3 cellular contexts compared by ENCODE assay signal in genomic region chr17:42107124-42107523, GRCh38.
TF ChIP-seq lines count a peak whose summit lies in the region.

No MANE protein-coding gene starts in this region.

TF ChIP-seq in SK-N-SH, 30 proteins besides CTCF, POLR2A, EP300 and RAD21 (continues in another document):
- no peak for TF ChIP-seq RCOR1 (IDR thresholded peaks at IDR 0.05; ENCODE audit: low read length)
- TF ChIP-seq USF2 (IDR thresholded peaks at IDR 0.05; ENCODE audit: borderline replicate concordance, low read depth, low read length) = no peak
- no peak for TF ChIP-seq MXI1 (IDR thresholded peaks at IDR 0.05; ENCODE audit: low read depth, low read length)
- TF ChIP-seq EZH2phosphoT487 (IDR thresholded peaks at IDR 0.05; ENCODE audit: borderline replicate concordance, low read depth) = no peak
- TF ChIP-seq PBX3 (IDR thresholded peaks at IDR 0.05) = no peak
- no peak for TF ChIP-seq REST (IDR thresholded peaks at IDR 0.05; ENCODE audit: low read depth, low read length)
- no peak for TF ChIP-seq ELF1 (IDR thresholded peaks at IDR 0.05)
- no peak for TF ChIP-seq TCF12 (IDR thresholded peaks at IDR 0.05)
- TF ChIP-seq TEAD4 (IDR thresholded peaks at IDR 0.05; ENCODE audit: borderline replicate concordance, insufficient read depth) = no peak
- TF ChIP-seq GATA2 (CRISPR knock-in tag; IDR thresholded peaks at IDR 0.05) = no peak
- no peak for TF ChIP-seq USF1 (IDR thresholded peaks at IDR 0.05; ENCODE audit: borderline replicate concordance, low read depth)

TF ChIP-seq in SK-N-SH treated with all-trans-retinoic acid at 6 μM for 48 hours, 23 proteins besides CTCF, POLR2A, EP300 and RAD21:
- TF ChIP-seq PPARA (CRISPR knock-in tag; IDR thresholded peaks at IDR 0.05; ENCODE audit: borderline replicate concordance) (no peak), ZNF70 (CRISPR knock-in tag; IDR thresholded peaks at IDR 0.05) (no peak)

TF ChIP-seq in IMR-90, 13 proteins besides CTCF, POLR2A, EP300 and RAD21:
- TF ChIP-seq CHD1 (IDR thresholded peaks at IDR 0.05; ENCODE audit: low read depth, low read length) = no peak
- no peak for TF ChIP-seq MAZ (IDR thresholded peaks at IDR 0.05; ENCODE audit: borderline replicate concordance, low read depth, low read length)
- TF ChIP-seq FOS (IDR thresholded peaks at IDR 0.05; ENCODE audit: low read depth, low read length) = no peak
- no peak for TF ChIP-seq BHLHE40 (IDR thresholded peaks at IDR 0.05; ENCODE audit: low read depth, low read length)
- TF ChIP-seq CEBPB (IDR thresholded peaks at IDR 0.05; ENCODE audit: low read depth, low read length) = peak; percentile 37; the same call in 1 of the 2 replicates
- no peak for TF ChIP-seq NFE2L2 (IDR thresholded peaks at IDR 0.05; ENCODE audit: low read depth, low read length)
